1 cellular context compared by ENCODE assay signal in genomic region chr15:89330119-89330518, GRCh38.
TF ChIP-seq lines count a peak whose summit lies in the region.

No MANE protein-coding gene starts in this region.

TF ChIP-seq in K562, 482 proteins besides CTCF, POLR2A, EP300 and RAD21:
- TF ChIP-seq ZNF347 (CRISPR knock-in tag; IDR thresholded peaks at IDR 0.05; ENCODE audit: low read depth), result no peak
- peak; percentile 30; the same call in 1 of the 2 replicates for TF ChIP-seq RBFOX2 (IDR thresholded peaks at IDR 0.05; ENCODE audit: low read depth, low read length)
